Comparison of ENCODE assay signal across 8 cellular contexts in genomic region chr19:57527136-57527881, GRCh38. TPM values are rescaled to one million over a fixed set of nuclear protein-coding genes. Genes with fewer than 3 reads are reported as not detected.
DNase-seq lines count a peak whose midpoint lies in the region; ATAC-seq, FAIRE-seq and TF ChIP-seq lines count a peak whose summit lies in the region.

Gene ZNF549, plus strand, starts transcription at chr19:57527356. Its CDS starts 218 bp downstream, at chr19:57527574.

- peaks cover 32% of the 10 kb centered on the region for H3K36me3 Mint-ChIP-seq in activated B cell treated with CpG ODN at 0.5 μM for 24 hours (ENCODE audit: low read depth)

- TF ChIP-seq CTCF in activated B cell treated with CpG ODN at 0.5 μM for 24 hours (IDR thresholded peaks at IDR 0.05), result no peak
- TF ChIP-seq CTCF in spleen (IDR thresholded peaks at IDR 0.05 in 8 of 11, conservative IDR thresholded peaks at IDR 0.05 in 3 of 11), result peak in 2 of 11 experiments; percentile 17 to 35

- peaks cover 8 to 26% (median 18%) of the 10 kb centered on the region in 6 donors for H3K36me3 ChIP-seq in spleen

- H3K9me3 ChIP-seq in spleen, result peaks cover 2 to 73% (median 39%) of the 10 kb centered on the region in 8 donors

- H3K27me3 ChIP-seq in spleen (replicated peaks in 1 of 7), result no peaks in the 10 kb centered on the region

- peak; percentile 84 for ATAC-seq in GM18520 (IDR thresholded peaks at IDR 0.05; ENCODE audit: unreplicated experiment)
- ATAC-seq in HG03060 (IDR thresholded peaks at IDR 0.05; ENCODE audit: low read depth, unreplicated experiment), result peak; percentile 65
- peak; percentile 99 for ATAC-seq in activated B cell treated with CpG ODN at 0.5 μM for 24 hours (ENCODE audit: low read depth)

- H3K27me3 Mint-ChIP-seq in activated B cell treated with CpG ODN at 0.5 μM for 24 hours, result no peaks in the 10 kb centered on the region

- intact Hi-C loops in activated B cell treated with CpG ODN at 0.5 μM for 24 hours (cut with micrococcal nuclease) (loop anchor here (1.0 to 2.0 kb wide), 10 partner anchors 29 to 200 kb away; partner anchors contain the start of genes TRAPPC2B, ZNF416, ZNF419 and ZNF547), spleen (cut with DNase I; ENCODE audit: low total_unique reads) (no loop called here)

- WGBS in spleen, 5 donors, result 1 to 5% (median 1%) methylated on average over 32 to 64 of the region's 64 CpGs

- peak within 1 kb of the TSS; percentile 69 to 91 (median 86) for H3K27ac ChIP-seq in spleen

- H3K4me3 Mint-ChIP-seq in activated B cell treated with CpG ODN at 0.5 μM for 24 hours, result peak within 1 kb of the TSS; percentile 96

- peak within 1 kb of the TSS; percentile 88 for H3K27ac Mint-ChIP-seq in activated B cell treated with CpG ODN at 0.5 μM for 24 hours

- no peak for TF ChIP-seq POLR2A in spleen (IDR thresholded peaks at IDR 0.05)

- CTCF ChIA-PET in activated B cell treated with CpG ODN at 0.5 μM for 24 hours (lab: Charles Lee), result no interaction called here

- POLR2A ChIA-PET in activated B cell treated with CpG ODN at 0.5 μM for 24 hours (lab: Charles Lee), result interaction anchor here (0.6 to 1.3 kb wide), 3 partner anchors 87 to 145 kb away, joined by 3 to 5 read pairs (median 4); partner anchors contain the start of genes ZNF134 and ZNF211

- DNase-seq in A172 (ENCODE audit: low spot score) (peak; percentile 94), NCI-H2171 (lab: John Stamatoyannopoulos, UW) (peak; percentile 95), activated B cell treated with CpG ODN at 0.5 μM for 24 hours (peak; percentile 78), spleen (peak; percentile 95)
- DNase-seq in central memory CD4-positive, alpha-beta T cell, result peak; percentile 89

- H3K4me1 ChIP-seq in spleen, result peaks cover 6 to 26% (median 20%) of the 10 kb centered on the region in 6 donors

- H3K4me3 ChIP-seq in spleen, result peak within 1 kb of the TSS; percentile 63 to 89 (median 80)

- H3K4me1 Mint-ChIP-seq in activated B cell treated with CpG ODN at 0.5 μM for 24 hours, result peaks cover 24% of the 10 kb centered on the region

- peaks cover 11% of the 10 kb centered on the region for H3K9me3 Mint-ChIP-seq in activated B cell treated with CpG ODN at 0.5 μM for 24 hours

- FAIRE-seq in islet of Langerhans (lab: Jason Lieb, UNC), result peak; percentile 53

RNA-seq across cellular contexts. Expression of gene ZNF549, which starts in this region (rescaled TPM):
- 5.4 and 6.1 TPM in 2 replicates for total RNA-seq in A172 (2014; rRNA removed; shearing (Covaris generic))
- total RNA-seq in activated B cell treated with CpG ODN at 0.5 μM for 24 hours (14.0 and 16.9 TPM in 2 replicates), spleen (10 to 100 TPM in 4 of 7 donors, 1 to 10 TPM in 3; 8.5 to 13.0 (median 10.8) TPM)
- 1 to 10 TPM; 2.6 to 3.9 (median 2.8) TPM for polyA plus RNA-seq in spleen

Comparison
In these comparisons a context has a peak if more than half of its experiments do, and no peak if none do; other contexts are left out.
1. Peak in every context shown above with its lines: DNase-seq, ATAC-seq, H3K4me3 ChIP-seq and H3K27ac ChIP-seq.